In genomic region chr12:53626702-53627169, GRCh38 we compare ENCODE assay signal across 8 cellular contexts. TPM values are rescaled to one million over a fixed set of nuclear protein-coding genes. Genes with fewer than 3 reads are reported as not detected.
A peak's percentile ranks its signal among the peaks of the same experiment; 100 is the strongest.
DNase-seq lines count a peak whose midpoint lies in the region; ATAC-seq and TF ChIP-seq lines count a peak whose summit lies in the region.

No MANE protein-coding gene starts in this region.

- H3K36me3 ChIP-seq in OCI-LY1 (ENCODE audit: insufficient read depth, low read length): no peaks in the 10 kb centered on the region
- no peaks in the 10 kb centered on the region for H3K36me3 ChIP-seq in sigmoid colon

- H4K20me1 ChIP-seq in OCI-LY1 (ENCODE audit: insufficient read depth, low read length): no peaks in the 10 kb centered on the region

- H3K4me1 ChIP-seq in OCI-LY1 (ENCODE audit: insufficient read depth, low read length, severe bottlenecking) (peaks cover 42% of the 10 kb centered on the region), sigmoid colon (peaks cover 0 to 39% (median 29%) of the 10 kb centered on the region in 4 donors)

- H3K79me2 ChIP-seq in OCI-LY1 (ENCODE audit: insufficient read depth, low read length): peaks cover 31% of the 10 kb centered on the region

- intact Hi-C loops in sigmoid colon (cut with DNase I): loop anchor here (1.0 to 2.0 kb wide), 2 partner anchors 50 to 84 kb away; partner anchors contain the start of gene ATP5MC2

- H3K27ac ChIP-seq in OCI-LY1 (ENCODE audit: low read depth, low read length, poor library complexity, severe bottlenecking) (peak overlapping the region; percentile 44), sigmoid colon (peak overlapping the region; percentile 89 to 93 (median 90))

- WGBS in sigmoid colon, 2 donors: 19 to 20% methylated on average over 6 of the region's 6 CpGs

- H3K4me3 ChIP-seq in AG09309 (ENCODE audit: control insufficient read depth, low read depth, low read length) (peak overlapping the region; percentile 93), OCI-LY1 (ENCODE audit: low read depth, low read length, poor library complexity, severe bottlenecking) (peak overlapping the region; percentile 93), epithelial cell of esophagus (ENCODE audit: low read length) (peak overlapping the region; percentile 90), sigmoid colon (peak overlapping the region; percentile 59 to 70 (median 67))

- no peaks in the 10 kb centered on the region for H3K9me2 ChIP-seq in OCI-LY1 (ENCODE audit: low read depth, low read length)

- H3K9ac ChIP-seq in OCI-LY1 (ENCODE audit: low read length): peak overlapping the region; percentile 91

- DNase-seq in AG09309 (ENCODE audit: low read depth) (no peak), epithelial cell of esophagus (ENCODE audit: low read depth) (no peak), sigmoid colon (no peak)
- no peak for DNase-seq in stimulated activated CD4-positive, alpha-beta T cell treated with anti-CD3 and anti-CD28 coated beads, Interleukin-4, amount 100 ng/mL, for 24 hours

- H3K4me2 ChIP-seq in OCI-LY1 (ENCODE audit: low read length): peak overlapping the region; percentile 77

- no peaks in the 10 kb centered on the region for H3K9me3 ChIP-seq in OCI-LY1 (ENCODE audit: low read length)
- no peaks in the 10 kb centered on the region for H3K9me3 ChIP-seq in sigmoid colon

- no peak for TF ChIP-seq EP300 in sigmoid colon (IDR thresholded peaks at IDR 0.05)

- no peaks in the 10 kb centered on the region for H3K27me3 ChIP-seq in OCI-LY1 (ENCODE audit: insufficient read depth, low read length)
- H3K27me3 ChIP-seq in sigmoid colon: no peaks in the 10 kb centered on the region

- no peak for TF ChIP-seq POLR2A in sigmoid colon (IDR thresholded peaks at IDR 0.05)

- TF ChIP-seq CTCF in AG09309 (IDR thresholded peaks at IDR 0.05; ENCODE audit: control insufficient read depth, insufficient read depth, low read depth, low read length, missing control alignments) (no peak), OCI-LY1 (IDR thresholded peaks at IDR 0.05; ENCODE audit: low read length) (no peak), epithelial cell of esophagus (IDR thresholded peaks at IDR 0.05; ENCODE audit: insufficient read depth, low read depth, low read length, missing control alignments) (no peak), sigmoid colon (IDR thresholded peaks at IDR 0.05) (no peak)

- H2AFZ ChIP-seq in OCI-LY1 (ENCODE audit: low read length): peak overlapping the region; percentile 51; the same call in 1 of the 2 replicates

- ATAC-seq in GM18873 (IDR thresholded peaks at IDR 0.05; ENCODE audit: low FRiP score, unreplicated experiment) (peak; percentile 10), HG03196 (IDR thresholded peaks at IDR 0.05; ENCODE audit: unreplicated experiment) (no peak), GM21367 (IDR thresholded peaks at IDR 0.05; ENCODE audit: unreplicated experiment) (no peak)

- H3F3A ChIP-seq in OCI-LY1 (ENCODE audit: insufficient read depth, low read length): peaks cover 6% of the 10 kb centered on the region; the same call in 1 of the 2 replicates

RNA-seq across cellular contexts. Expression of gene ATF7, which starts 0.6 kb away (rescaled TPM):
- 10 to 100 TPM; 20.3 to 36.0 (median 27.1) TPM for total RNA-seq in sigmoid colon
- 10 to 100 TPM; 20.2 to 22.0 (median 21.0) TPM for polyA plus RNA-seq in sigmoid colon

RNA-seq across cellular contexts. Expression of gene ATP5MC2, which starts 49.1 kb away (rescaled TPM):
- total RNA-seq in sigmoid colon: 100 to 1,000 TPM; 409 to 571 (median 531) TPM
- polyA plus RNA-seq in sigmoid colon: 100 to 1,000 TPM; 535 to 828 (median 574) TPM
